Comparison of ENCODE assay signal across 8 cellular contexts in genomic region chr2:74472945-74473258, GRCh38. TPM values are rescaled to one million over a fixed set of nuclear protein-coding genes. Genes with fewer than 3 reads are reported as not detected.
A peak's percentile ranks its signal among the peaks of the same experiment; 100 is the strongest.
DNase-seq lines count a peak whose midpoint lies in the region; ATAC-seq and TF ChIP-seq lines count a peak whose summit lies in the region.

No MANE protein-coding gene starts in this region.

- CTCF ChIA-PET in SK-N-SH (lab: Yijun Ruan, JAX), result interaction anchor here (0.9 to 3.9 kb wide), 5 partner anchors 9 to 114 kb away, joined by 3 to 28 read pairs (median 3); partner anchors contain the start of genes CCDC142 and TTC31

- H3K4me2 ChIP-seq in SK-N-SH, result peak overlapping the region; percentile 93

- peaks cover 6 to 7% of the 10 kb centered on the region in 2 experiments; a peak in 2 of 4 replicates for H3K4me1 ChIP-seq in SK-N-SH (ENCODE audit: control insufficient read depth in 1 of 2, insufficient read depth in 2 of 2, low read depth in 1 of 2, low read length in 1 of 2)

- H3K27me3 ChIP-seq in SK-N-SH (ENCODE audit: insufficient read depth), result no peaks in the 10 kb centered on the region

- H3K36me3 ChIP-seq in SK-N-SH (replicated peaks in 1 of 2; ENCODE audit: control insufficient read depth in 1 of 2, insufficient read depth in 2 of 2, low read length in 1 of 2), result peaks cover 22 to 32% of the 10 kb centered on the region in 2 experiments

- WGBS in SK-N-SH (ENCODE audit: low lambda C conversion rate), result 19% methylated on average over 7 of the region's 7 CpGs

- DNase-seq in SK-N-SH, result no peak
- DNase-seq in foreskin fibroblast, result no peak
- no peak for DNase-seq in retinal pigment epithelial cell (ENCODE audit: low read depth)
- DNase-seq in HuH-7 (ENCODE audit: low spot score), result no peak
- DNase-seq in activated effector memory CD4-positive, alpha-beta T cell treated with Interleukin-2 at 50 U/mL for 16 hours, result no peak
- no peak for DNase-seq in NCI-H2107 (lab: John Stamatoyannopoulos, UW)

- no peaks in the 10 kb centered on the region for H3K9me3 ChIP-seq in SK-N-SH

- peak overlapping the region; percentile 81 for H2AFZ ChIP-seq in SK-N-SH (ENCODE audit: low read depth)

- TF ChIP-seq CTCF in SK-N-SH (IDR thresholded peaks at IDR 0.05) (no peak), foreskin fibroblast (IDR thresholded peaks at IDR 0.05; ENCODE audit: low read depth, low read length) (no peak), retinal pigment epithelial cell (conservative IDR thresholded peaks at IDR 0.05; ENCODE audit: low read depth, low read length) (no peak)

- peak overlapping the region; percentile 78 to 94 for H3K27ac ChIP-seq in SK-N-SH (ENCODE audit: low read depth in 2 of 2, low read length in 1 of 2)

- POLR2A ChIA-PET in SK-N-SH (lab: Yijun Ruan, JAX), result interaction anchor here (0.9 to 6.9 kb wide), 13 partner anchors 9 to 115 kb away, joined by 3 to 60 read pairs (median 6); partner anchors contain the start of genes AUP1, CCDC142, HTRA2 and INO80B

- H3K9me2 ChIP-seq in SK-N-SH, result no peaks in the 10 kb centered on the region

- peak overlapping the region; percentile 72 for H3K9ac ChIP-seq in SK-N-SH

- TF ChIP-seq RAD21 in SK-N-SH (IDR thresholded peaks at IDR 0.05; ENCODE audit: low read length), result no peak

- peaks cover 33% of the 10 kb centered on the region for H3F3A ChIP-seq in SK-N-SH (replicated peaks; ENCODE audit: insufficient read depth)

- no peaks in the 10 kb centered on the region for H4K20me1 ChIP-seq in SK-N-SH (ENCODE audit: insufficient read depth)

- peak overlapping the region; percentile 68 to 74 for H3K4me3 ChIP-seq in SK-N-SH (ENCODE audit: low read depth in 2 of 2, low read length in 1 of 2)
- H3K4me3 ChIP-seq in foreskin fibroblast (ENCODE audit: low read depth in 1 of 2, low read length in 2 of 2), result peak overlapping the region; percentile 86 to 96
- peak overlapping the region; percentile 68 for H3K4me3 ChIP-seq in retinal pigment epithelial cell (ENCODE audit: low read length)

- ATAC-seq in GM18909 (IDR thresholded peaks at IDR 0.05; ENCODE audit: poor library complexity, unreplicated experiment) (peak; percentile 3), GM19023 (IDR thresholded peaks at IDR 0.05; ENCODE audit: unreplicated experiment) (no peak)

- H3K79me2 ChIP-seq in SK-N-SH (ENCODE audit: insufficient read depth), result peaks cover 16% of the 10 kb centered on the region; the same call in 1 of the 2 replicates

- TF ChIP-seq EP300 in SK-N-SH (IDR thresholded peaks at IDR 0.05; ENCODE audit: borderline replicate concordance in 1 of 2, low read depth in 1 of 2, low read length in 1 of 2), result no peak

TF ChIP-seq in SK-N-SH, 30 proteins besides CTCF, POLR2A, EP300 and RAD21:
- TF ChIP-seq FOXM1 (IDR thresholded peaks at IDR 0.05; ENCODE audit: low read depth) (no peak), SMC3 (IDR thresholded peaks at IDR 0.05; ENCODE audit: low read depth, low read length) (no peak), RXRA (IDR thresholded peaks at IDR 0.05; ENCODE audit: borderline replicate concordance, low read depth) (no peak), TCF12 (IDR thresholded peaks at IDR 0.05) (no peak), NFIC (IDR thresholded peaks at IDR 0.05; ENCODE audit: borderline replicate concordance) (no peak), SIN3A (IDR thresholded peaks at IDR 0.05; ENCODE audit: borderline replicate concordance, low read depth, low read length) (no peak), FOSL2 (IDR thresholded peaks at IDR 0.05; ENCODE audit: borderline replicate concordance, low read depth) (no peak), EZH2phosphoT487 (IDR thresholded peaks at IDR 0.05; ENCODE audit: borderline replicate concordance, low read depth) (no peak), USF1 (IDR thresholded peaks at IDR 0.05; ENCODE audit: borderline replicate concordance, low read depth) (no peak), CHD2 (IDR thresholded peaks at IDR 0.05; ENCODE audit: low read length, partially characterized antibody) (no peak), ELF1 (IDR thresholded peaks at IDR 0.05) (no peak), MAX (IDR thresholded peaks at IDR 0.05; ENCODE audit: low read depth) (no peak)
TF ChIP-seq in SK-N-SH: peak in this region for 0.

RNA-seq across cellular contexts. Expression of gene MRPL53, which starts 0.4 kb away (rescaled TPM):
- polyA plus RNA-seq in SK-N-SH (2012; rRNA removed), result 60.6 and 95.0 TPM in 2 replicates
- 47.2 and 53.4 TPM in 2 replicates for polyA plus RNA-seq in SK-N-SH (2012; cell fraction: cytosol; rRNA removed)
- 55.9 and 87.0 TPM in 2 replicates for polyA plus RNA-seq in SK-N-SH (2012; cell fraction: nucleus; rRNA removed)

RNA-seq across cellular contexts. Expression of gene MOGS, which starts 7.7 kb away (rescaled TPM):
- 69.3 and 69.4 TPM in 2 replicates for polyA plus RNA-seq in SK-N-SH (2012; rRNA removed)
- polyA plus RNA-seq in SK-N-SH (2012; cell fraction: cytosol; rRNA removed), result 30.3 and 39.2 TPM in 2 replicates
- 228 and 241 TPM in 2 replicates for polyA plus RNA-seq in SK-N-SH (2012; cell fraction: nucleus; rRNA removed)

RNA-seq across cellular contexts. Expression of gene CCDC142, which starts 9.9 kb away (rescaled TPM):
- polyA plus RNA-seq in SK-N-SH (2012; rRNA removed), result 8.7 and 13.1 TPM in 2 replicates
- 1.9 and 3.4 TPM in 2 replicates for polyA plus RNA-seq in SK-N-SH (2012; cell fraction: cytosol; rRNA removed)
- polyA plus RNA-seq in SK-N-SH (2012; cell fraction: nucleus; rRNA removed), result 49.9 and 50.3 TPM in 2 replicates

RNA-seq across cellular contexts. Expression of gene TTC31, which starts 10.0 kb away (rescaled TPM):
- 27.9 and 38.0 TPM in 2 replicates for polyA plus RNA-seq in SK-N-SH (2012; rRNA removed)
- polyA plus RNA-seq in SK-N-SH (2012; cell fraction: cytosol; rRNA removed), result 13.1 and 15.7 TPM in 2 replicates
- 138 and 147 TPM in 2 replicates for polyA plus RNA-seq in SK-N-SH (2012; cell fraction: nucleus; rRNA removed)

RNA-seq across cellular contexts. Expression of gene WBP1, which starts 14.7 kb away (rescaled TPM):
- polyA plus RNA-seq in SK-N-SH (2012; rRNA removed), result 184 and 193 TPM in 2 replicates
- polyA plus RNA-seq in SK-N-SH (2012; cell fraction: cytosol; rRNA removed), result 70.5 and 98.4 TPM in 2 replicates
- 969 and 1,280 TPM in 2 replicates for polyA plus RNA-seq in SK-N-SH (2012; cell fraction: nucleus; rRNA removed)
